In genomic region chr17:38601539-38602351, GRCh38 we compare ENCODE assay signal across 11 cellular contexts. TPM values are rescaled to one million over a fixed set of nuclear protein-coding genes. Genes with fewer than 3 reads are reported as not detected.
A peak's percentile ranks its signal among the peaks of the same experiment; 100 is the strongest.
DNase-seq lines count a peak whose midpoint lies in the region; ATAC-seq and TF ChIP-seq lines count a peak whose summit lies in the region.
"Had no signal": no experiment of that assay in that cellular context is flagged by ENCODE, and none has a peak within 500 bp of the region (broad histone marks: within the 10 kb centered on the region; RNA-seq: fewer than 3 reads in every experiment).

No MANE protein-coding gene starts in this region.

- no peaks in the 10 kb centered on the region for H3K9me3 ChIP-seq in HEK293 (ENCODE audit: control insufficient read depth, insufficient read depth, low read depth, low read length)

- POLR2A ChIA-PET in HEK293 (lab: Yijun Ruan, JAX): interaction anchor here (0.9 to 1.3 kb wide), 2 partner anchors 42 to 47 kb away, joined by 3 to 5 read pairs; no protein-coding TSS in a partner anchor

- H3K27ac ChIP-seq in 22Rv1 (peak overlapping the region; percentile 52), HEK293 (ENCODE audit: extremely low read depth, low read depth, low read length) (no peak overlapping the region; the same call in 1 of the 2 replicates)

- TF ChIP-seq CTCF in 22Rv1 (IDR thresholded peaks at IDR 0.05) (no peak), HEK293 (tag by site-specific recombination; IDR thresholded peaks at IDR 0.05) (no peak)

- no peak overlapping the region for H3K4me3 ChIP-seq in HEK293 (ENCODE audit: low read depth, low read length)

- no peaks in the 10 kb centered on the region for H3K36me3 ChIP-seq in HEK293 (ENCODE audit: control insufficient read depth in 2 of 2, insufficient read depth in 1 of 2, low read length in 2 of 2)

- ATAC-seq in stimulated activated effector memory CD8-positive, alpha-beta T cell treated with anti-CD3 and anti-CD28 coated beads, Interleukin-12 subunit alpha, Interleukin-12 subunit beta, amount 100 ng/mL, for 72 hours: no peak

- CTCF ChIA-PET in HEK293 (lab: Yijun Ruan, JAX): interaction anchor here (0.6 to 19.3 kb wide), 9 partner anchors 8 to 116 kb away, joined by 3 to 188 read pairs (median 3); partner anchors contain the start of gene EPOP

- H3K27ac Mint-ChIP-seq in stimulated activated effector memory CD8-positive, alpha-beta T cell treated with anti-CD3 and anti-CD28 coated beads, Interleukin-12 subunit alpha, Interleukin-12 subunit beta, amount 100 ng/mL, for 72 hours: no peak overlapping the region
- H3K27ac Mint-ChIP-seq in activated T-cell treated with anti-CD3 and anti-CD28 coated beads, Interleukin-2, amount 50 U/mL, for 24 hours: no peak overlapping the region
- H3K27ac Mint-ChIP-seq: activated T-helper 1 cell treated with anti-CD3 and anti-CD28 coated beads, Interleukin-12 subunit alpha, Interleukin-12 subunit beta, Interleukin-2, Interleukin-4 antibody, amounts not matched to agents 30 ng/mL and 10 ng/mL and 1 ng/mL, durations not matched to agents 14 hours and 24 hours and 36 hours; CD4-positive, alpha-beta T cell; dendritic cell treated with granulocyte-macrophage colony-stimulating factor and Interleukin-4, amounts not matched to agents 40 ng/mL and 50 ng/mL, for 4 days had no signal

- no peaks in the 10 kb centered on the region for H3K9me3 Mint-ChIP-seq in stimulated activated effector memory CD8-positive, alpha-beta T cell treated with anti-CD3 and anti-CD28 coated beads, Interleukin-12 subunit alpha, Interleukin-12 subunit beta, amount 100 ng/mL, for 72 hours
- H3K9me3 Mint-ChIP-seq in activated T-cell treated with anti-CD3 and anti-CD28 coated beads, Interleukin-2, amount 50 U/mL, for 24 hours: no peaks in the 10 kb centered on the region
- H3K9me3 Mint-ChIP-seq: activated T-helper 1 cell treated with anti-CD3 and anti-CD28 coated beads, Interleukin-12 subunit alpha, Interleukin-12 subunit beta, Interleukin-2, Interleukin-4 antibody, amounts not matched to agents 30 ng/mL and 10 ng/mL and 1 ng/mL, durations not matched to agents 14 hours and 24 hours and 36 hours; CD4-positive, alpha-beta T cell; dendritic cell treated with granulocyte-macrophage colony-stimulating factor and Interleukin-4, amounts not matched to agents 40 ng/mL and 50 ng/mL, for 4 days had no signal

- peak; percentile 78 for DNase-seq in NCI-H526 treated with DMSO at 0.1 percent for 48 hours (lab: John Stamatoyannopoulos, UW)
- DNase-seq in islet precursor cell: peak; percentile 94
- DNase-seq in NCI-H1694 treated with DMSO at 0.1 percent for 48 hours (lab: John Stamatoyannopoulos, UW): no peak
- DNase-seq in mesenteric fat pad (ENCODE audit: low spot score): no peak
- DNase-seq in stimulated activated effector memory CD8-positive, alpha-beta T cell treated with anti-CD3 and anti-CD28 coated beads, Interleukin-12 subunit alpha, Interleukin-12 subunit beta, amount 100 ng/mL, for 72 hours (ENCODE audit: low spot score in 2 of 2): no peak
- DNase-seq in activated T-cell treated with anti-CD3 and anti-CD28 coated beads, Interleukin-2, amount 50 U/mL, for 24 hours: no peak
- DNase-seq: CD4-positive, alpha-beta T cell had no signal

- H3K27me3 Mint-ChIP-seq in activated T-cell treated with anti-CD3 and anti-CD28 coated beads, Interleukin-2, amount 50 U/mL, for 24 hours: peaks cover 81% of the 10 kb centered on the region

- peaks cover 38% of the 10 kb centered on the region for H3K4me1 Mint-ChIP-seq in stimulated activated effector memory CD8-positive, alpha-beta T cell treated with anti-CD3 and anti-CD28 coated beads, Interleukin-12 subunit alpha, Interleukin-12 subunit beta, amount 100 ng/mL, for 72 hours
- H3K4me1 Mint-ChIP-seq in activated T-cell treated with anti-CD3 and anti-CD28 coated beads, Interleukin-2, amount 50 U/mL, for 24 hours (ENCODE audit: low read depth): peaks cover 8% of the 10 kb centered on the region

- H3K4me1 ChIP-seq in HEK293 (ENCODE audit: control insufficient read depth, insufficient read depth, low read length): peaks cover 18% of the 10 kb centered on the region

- H3K36me3 Mint-ChIP-seq in stimulated activated effector memory CD8-positive, alpha-beta T cell treated with anti-CD3 and anti-CD28 coated beads, Interleukin-12 subunit alpha, Interleukin-12 subunit beta, amount 100 ng/mL, for 72 hours: peaks cover under 1% of the 10 kb centered on the region
- H3K36me3 Mint-ChIP-seq in activated T-cell treated with anti-CD3 and anti-CD28 coated beads, Interleukin-2, amount 50 U/mL, for 24 hours (ENCODE audit: low read depth): no peaks in the 10 kb centered on the region

- H3K4me3 Mint-ChIP-seq in stimulated activated effector memory CD8-positive, alpha-beta T cell treated with anti-CD3 and anti-CD28 coated beads, Interleukin-12 subunit alpha, Interleukin-12 subunit beta, amount 100 ng/mL, for 72 hours: no peak overlapping the region
- no peak overlapping the region for H3K4me3 Mint-ChIP-seq in activated T-cell treated with anti-CD3 and anti-CD28 coated beads, Interleukin-2, amount 50 U/mL, for 24 hours
- H3K4me3 Mint-ChIP-seq: activated T-helper 1 cell treated with anti-CD3 and anti-CD28 coated beads, Interleukin-12 subunit alpha, Interleukin-12 subunit beta, Interleukin-2, Interleukin-4 antibody, amounts not matched to agents 30 ng/mL and 10 ng/mL and 1 ng/mL, durations not matched to agents 14 hours and 24 hours and 36 hours; CD4-positive, alpha-beta T cell; dendritic cell treated with granulocyte-macrophage colony-stimulating factor and Interleukin-4, amounts not matched to agents 40 ng/mL and 50 ng/mL, for 4 days had no signal

TF ChIP-seq in HEK293, 187 proteins besides CTCF, POLR2A, EP300 and RAD21 (continues in another document):
- peak; percentile 62; the same call in 1 of the 2 replicates for TF ChIP-seq HIC1 (tag by site-specific recombination; IDR thresholded peaks at IDR 0.05)
- TF ChIP-seq ZNF423 (tag by site-specific recombination; IDR thresholded peaks at IDR 0.05): 0 out of 2 replicates have a peak, but pooled peaks have one; percentile 8
- peak; percentile 94 for TF ChIP-seq ZNF366 (tag by site-specific recombination; conservative IDR thresholded peaks at IDR 0.05)
- TF ChIP-seq ZNF626 (tag by site-specific recombination; IDR thresholded peaks at IDR 0.05): no peak
- peak; percentile 87 for TF ChIP-seq ZSCAN4 (tag by site-specific recombination; IDR thresholded peaks at IDR 0.05)
- no peak; the same call in 1 of the 2 replicates for TF ChIP-seq ZNF394 (tag by site-specific recombination; IDR thresholded peaks at IDR 0.05; ENCODE audit: borderline replicate concordance)
- no peak for TF ChIP-seq ZFP41 (tag by site-specific recombination; IDR thresholded peaks at IDR 0.05; ENCODE audit: borderline replicate concordance)
- peak; percentile 74 for TF ChIP-seq EGR2 (tag by site-specific recombination; IDR thresholded peaks at IDR 0.05; ENCODE audit: low read depth)
- peak; percentile 72; the same call in 1 of the 2 replicates for TF ChIP-seq ZNF24 (tag by site-specific recombination; IDR thresholded peaks at IDR 0.05)
- TF ChIP-seq ZNF121 (tag by site-specific recombination; IDR thresholded peaks at IDR 0.05): peak; percentile 42; the same call in 1 of the 2 replicates
- no peak for TF ChIP-seq ZNF558 (tag by site-specific recombination; IDR thresholded peaks at IDR 0.05)
- 0 out of 2 replicates have a peak, but pooled peaks have one; percentile 57 for TF ChIP-seq ZSCAN5A (tag by site-specific recombination; IDR thresholded peaks at IDR 0.05)
- peak; percentile 73 for TF ChIP-seq SP3 (tag by site-specific recombination; IDR thresholded peaks at IDR 0.05)

RNA-seq across cellular contexts. Expression of gene SRCIN1, which starts 4.0 kb away (rescaled TPM):
- 10.1 TPM for total RNA-seq in mesenteric fat pad

Comparison
In these comparisons a context has a peak if more than half of its experiments do, and no peak if none do; other contexts are left out.
1. DNase-seq: peak in NCI-H526 treated with DMSO at 0.1 percent for 48 hours (single experiment) and islet precursor cell (single experiment); none in NCI-H1694 treated with DMSO at 0.1 percent for 48 hours (single experiment), mesenteric fat pad (single experiment), stimulated activated effector memory CD8-positive, alpha-beta T cell treated with anti-CD3 and anti-CD28 coated beads, Interleukin-12 subunit alpha, Interleukin-12 subunit beta, amount 100 ng/mL, for 72 hours (0 of 2) and activated T-cell treated with anti-CD3 and anti-CD28 coated beads, Interleukin-2, amount 50 U/mL, for 24 hours (single experiment).